In genomic region chr2:111439237-111439636, GRCh38 we compare ENCODE assay signal across 7 cellular contexts.
DNase-seq lines count a peak whose midpoint lies in the region; ATAC-seq and TF ChIP-seq lines count a peak whose summit lies in the region.
"Not testable (repeated sequence)": the region's sequence is repeated elsewhere in the genome, so short reads cannot be mapped to it uniquely, and the experiment has no call there.

No MANE protein-coding gene starts in this region.

- not testable (repeated sequence) for H3K9me3 ChIP-seq in GM23248 (ENCODE audit: low read depth); OCI-LY1 (ENCODE audit: low read length); spleen

- H3K36me3 ChIP-seq in GM23248 (ENCODE audit: low read depth); OCI-LY1 (ENCODE audit: insufficient read depth, low read length); spleen: not testable (repeated sequence)

- not testable (repeated sequence) for DNase-seq in GM23248; activated T-cell treated with anti-CD3 and anti-CD28 coated beads, Interleukin-2, amount 50 U/mL, for 4 hours; activated naive CD4-positive, alpha-beta T cell treated with anti-CD3 and anti-CD28 coated beads, Interleukin-2, amount 50 U/mL, for 72 hours (ENCODE audit: low spot score in 2 of 2); chondrocyte (ENCODE audit: low spot score); spleen

- H3K9me2 ChIP-seq in GM23248 (ENCODE audit: insufficient read depth); OCI-LY1 (ENCODE audit: low read depth, low read length): not testable (repeated sequence)

- not testable (repeated sequence) for H4K20me1 ChIP-seq in GM23248 (ENCODE audit: insufficient read depth); OCI-LY1 (ENCODE audit: insufficient read depth, low read length)

- H3K4me2 ChIP-seq in GM23248 (ENCODE audit: unreplicated experiment): peak overlapping the region; percentile 35
- H3K4me2 ChIP-seq in OCI-LY1 (ENCODE audit: low read length): not testable (repeated sequence)

- H3K27ac ChIP-seq in GM23248: not testable (repeated sequence)
- H3K27ac ChIP-seq in OCI-LY1 (ENCODE audit: low read depth, low read length, poor library complexity, severe bottlenecking) (peak overlapping the region; percentile 93), spleen (peak overlapping the region in 5 of 8 donors; percentile 40 to 63 (median 46))

- H3K36me3 Mint-ChIP-seq in activated T-cell treated with anti-CD3 and anti-CD28 coated beads, Interleukin-2, amount 50 U/mL, for 4 hours (ENCODE audit: insufficient read depth); activated naive CD4-positive, alpha-beta T cell treated with anti-CD3 and anti-CD28 coated beads, Interleukin-2, amount 50 U/mL, for 72 hours; chondrocyte (ENCODE audit: low read depth): not testable (repeated sequence)

- H3K9ac ChIP-seq in GM23248: not testable (repeated sequence)
- H3K9ac ChIP-seq in OCI-LY1 (ENCODE audit: low read length): peak overlapping the region; percentile 75; the same call in 1 of the 2 replicates

- in situ Hi-C loops in GM23248 (cut with MboI): not testable (repeated sequence)

- WGBS in GM23248 (ENCODE audit: low coverage in 1 of 2, low lambda C conversion rate in 2 of 2, missing lambda C conversion rate in 2 of 2), 2 experiments: 66 to 74% methylated on average over 4 of the region's 6 CpGs
- 37 to 50% (median 43%) methylated on average over 2 to 4 of the region's 6 CpGs for WGBS in spleen, 5 donors

- not testable (repeated sequence) for TF ChIP-seq POLR2A in spleen (IDR thresholded peaks at IDR 0.05)

- not testable (repeated sequence) for H3K4me1 Mint-ChIP-seq in activated T-cell treated with anti-CD3 and anti-CD28 coated beads, Interleukin-2, amount 50 U/mL, for 4 hours (ENCODE audit: low read depth)
- H3K4me1 Mint-ChIP-seq in chondrocyte (ENCODE audit: low read depth): peaks cover 12% of the 10 kb centered on the region

- H3K27me3 Mint-ChIP-seq in activated T-cell treated with anti-CD3 and anti-CD28 coated beads, Interleukin-2, amount 50 U/mL, for 4 hours (ENCODE audit: low read depth); chondrocyte (ENCODE audit: low read depth): not testable (repeated sequence)

- H2AFZ ChIP-seq in GM23248; OCI-LY1 (ENCODE audit: low read length): not testable (repeated sequence)

- intact Hi-C loops in spleen (cut with DNase I; ENCODE audit: low total_unique reads): not testable (repeated sequence)

- not testable (repeated sequence) for H3F3A ChIP-seq in GM23248 (ENCODE audit: insufficient read depth); OCI-LY1 (ENCODE audit: insufficient read depth, low read length)

- not testable (repeated sequence) for H3K4me3 Mint-ChIP-seq in activated T-cell treated with anti-CD3 and anti-CD28 coated beads, Interleukin-2, amount 50 U/mL, for 4 hours; chondrocyte (ENCODE audit: unreplicated experiment)

- H3K79me2 ChIP-seq in GM23248 (ENCODE audit: insufficient read depth): peaks cover 45% of the 10 kb centered on the region
- not testable (repeated sequence) for H3K79me2 ChIP-seq in OCI-LY1 (ENCODE audit: insufficient read depth, low read length)

- H3K4me3 ChIP-seq in GM23248; OCI-LY1 (ENCODE audit: low read depth, low read length, poor library complexity, severe bottlenecking); spleen: not testable (repeated sequence)

- ATAC-seq in activated CD4-positive, CD25-positive, alpha-beta regulatory T cell treated with anti-CD3 and anti-CD28 coated beads, Interleukin-2, amount 50 U/mL, for 24 hours: peak; percentile 10 to 24
- peak; percentile 42 to 47 for ATAC-seq in activated T-cell treated with anti-CD3 and anti-CD28 coated beads, Interleukin-2, amount 50 U/mL, for 4 hours
- peak; percentile 68 to 70 for ATAC-seq in activated naive CD4-positive, alpha-beta T cell treated with anti-CD3 and anti-CD28 coated beads, Interleukin-2, amount 50 U/mL, for 72 hours

- not testable (repeated sequence) for H3K4me1 ChIP-seq in GM23248 (ENCODE audit: insufficient read depth); spleen
- peaks cover 72% of the 10 kb centered on the region for H3K4me1 ChIP-seq in OCI-LY1 (ENCODE audit: insufficient read depth, low read length, severe bottlenecking)

- not testable (repeated sequence) for TF ChIP-seq CTCF in OCI-LY1 (IDR thresholded peaks at IDR 0.05; ENCODE audit: low read length); chondrocyte (IDR thresholded peaks at IDR 0.05); spleen (IDR thresholded peaks at IDR 0.05 in 8 of 11, conservative IDR thresholded peaks at IDR 0.05 in 3 of 11)

- H3K27me3 ChIP-seq in GM23248 (replicated peaks; ENCODE audit: insufficient read depth); OCI-LY1 (ENCODE audit: insufficient read depth, low read length); spleen (replicated peaks in 1 of 7): not testable (repeated sequence)

- H3K27ac Mint-ChIP-seq in activated naive CD4-positive, alpha-beta T cell treated with anti-CD3 and anti-CD28 coated beads, Interleukin-2, amount 50 U/mL, for 72 hours: not testable (repeated sequence)
- H3K27ac Mint-ChIP-seq in chondrocyte (ENCODE audit: unreplicated experiment): peak overlapping the region; percentile 57

- not testable (repeated sequence) for H3K9me3 Mint-ChIP-seq in activated T-cell treated with anti-CD3 and anti-CD28 coated beads, Interleukin-2, amount 50 U/mL, for 4 hours; activated naive CD4-positive, alpha-beta T cell treated with anti-CD3 and anti-CD28 coated beads, Interleukin-2, amount 50 U/mL, for 72 hours; chondrocyte (ENCODE audit: low read depth)

Comparison
In these comparisons a context has a peak if more than half of its experiments do, and no peak if none do; other contexts are left out.
1. ATAC-seq: peak in every context shown above with its lines; median percentile 69 in activated naive CD4-positive, alpha-beta T cell treated with anti-CD3 and anti-CD28 coated beads, Interleukin-2, amount 50 U/mL, for 72 hours; 44 in activated T-cell treated with anti-CD3 and anti-CD28 coated beads, Interleukin-2, amount 50 U/mL, for 4 hours; 17 in activated CD4-positive, CD25-positive, alpha-beta regulatory T cell treated with anti-CD3 and anti-CD28 coated beads, Interleukin-2, amount 50 U/mL, for 24 hours.